Comparison of ENCODE assay signal across 31 cellular contexts in genomic region chr16:28318042-28318597, GRCh38. TPM values are rescaled to one million over a fixed set of nuclear protein-coding genes. Genes with fewer than 3 reads are reported as not detected.
DNase-seq lines count a peak whose midpoint lies in the region; ATAC-seq, FAIRE-seq and TF ChIP-seq lines count a peak whose summit lies in the region.
"Had no signal": no experiment of that assay in that cellular context is flagged by ENCODE, and none has a peak within 500 bp of the region (broad histone marks: within the 10 kb centered on the region; RNA-seq: fewer than 3 reads in every experiment).

No MANE protein-coding gene starts in this region.

- no peak for ATAC-seq in K562
- no peak for ATAC-seq in lower lobe of right lung

- no peak for TF ChIP-seq RAD21 in K562 (CRISPR knock-in tag; conservative IDR thresholded peaks at IDR 0.05 in 1 of 2, IDR thresholded peaks at IDR 0.05 in 1 of 2)

- in situ Hi-C loops in K562 (cut with MboI): no loop called here

- H3K4me1 ChIP-seq in K562 (replicated peaks in 1 of 2; ENCODE audit: control insufficient read depth in 2 of 2, insufficient read depth in 2 of 2, low read length in 2 of 2): peaks cover 0 to 30% of the 10 kb centered on the region in 2 experiments; a peak in 2 of 5 replicates
- H3K4me1 ChIP-seq in lower lobe of right lung: no peaks in the 10 kb centered on the region
- H3K4me1 ChIP-seq: BE2C, stomach, thyroid gland had no signal

- H3K79me2 ChIP-seq in K562 (ENCODE audit: control insufficient read depth, insufficient read depth, low read length): no peaks in the 10 kb centered on the region

- no peak for DNase-seq in activated naive CD8-positive, alpha-beta T cell treated with anti-CD3 and anti-CD28 coated beads for 36 hours
- DNase-seq in K562 (ENCODE audit: extremely low read depth in 1 of 4, low spot score in 3 of 4) (no peak), lower lobe of right lung (peak; percentile 10), NCI-H1417 (lab: John Stamatoyannopoulos, UW) (no peak), OCI-M2 (lab: John Stamatoyannopoulos, UW; ENCODE audit: unreplicated experiment) (no peak), GDM1 (lab: John Stamatoyannopoulos, UW) (no peak)
- DNase-seq: activated CD8-positive, alpha-beta memory T cell treated with anti-CD3 and anti-CD28 coated beads, Interleukin-2, amount 50 U/mL, for 48 hours; BE2C; cortex of kidney; DMS53; effector memory CD4-positive, alpha-beta T cell; Kasumi-1; left ventricle myocardium superior; NCI-H1417 treated with DMSO at 0.1 percent for 48 hours; NCI-H2081; NCI-H2227 treated with DMSO at 0.1 percent for 48 hours; NCI-H526 treated with DMSO at 0.1 percent for 48 hours; occipital lobe; sigmoid colon; stimulated activated CD4-positive, alpha-beta T cell treated with anti-CD3 and anti-CD28 coated beads, Interleukin-12 subunit alpha, Interleukin-12 subunit beta, amount 100 ng/mL, for 4 hours; stimulated activated CD4-positive, alpha-beta T cell treated with anti-CD3 and anti-CD28 coated beads, Interleukin-2, amount 100 ng/mL, for 48 hours; stomach; thyroid gland; WERI-Rb-1 had no signal

- TF ChIP-seq CTCF in K562 (IDR thresholded peaks at IDR 0.05 in 2 of 3, conservative IDR thresholded peaks at IDR 0.05 in 1 of 3; ENCODE audit: insufficient read depth in 2 of 3, low read depth in 1 of 3, low read length in 3 of 3) (no peak), lower lobe of right lung (IDR thresholded peaks at IDR 0.05) (no peak)

- no peaks in the 10 kb centered on the region for H3K9me1 ChIP-seq in K562 (ENCODE audit: control insufficient read depth, insufficient read depth, low read length)

- CTCF ChIA-PET in K562 (lab: Yijun Ruan, JAX; ENCODE audit: low intra/inter-chr PET ratio): interaction anchor here (0.9 to 3.6 kb wide), 3 partner anchors 41 to 231 kb away, joined by 3 to 38 read pairs (median 4); no protein-coding TSS in a partner anchor

- H3K27ac ChIP-seq in K562 (ENCODE audit: extremely low read depth, low read depth, low read length) (no peak overlapping the region), lower lobe of right lung (no peak overlapping the region)
- H3K27ac ChIP-seq: cardiac muscle cell, sigmoid colon, stomach, thyroid gland, WERI-Rb-1 had no signal

- peak; percentile 40 for FAIRE-seq in K562 (lab: Jason Lieb, UNC)
- FAIRE-seq: islet of Langerhans had no signal

- peaks cover 0 to 21% of the 10 kb centered on the region in 2 experiments; a peak in 2 of 5 replicates for H3K27me3 ChIP-seq in K562 (ENCODE audit: control insufficient read depth in 2 of 2, insufficient read depth in 2 of 2, low read length in 2 of 2)
- no peaks in the 10 kb centered on the region for H3K27me3 ChIP-seq in lower lobe of right lung (ENCODE audit: low read depth)
- H3K27me3 ChIP-seq: BE2C, cardiac muscle cell, sigmoid colon, thyroid gland had no signal

- H3K27ac Mint-ChIP-seq in activated naive CD8-positive, alpha-beta T cell: peak overlapping the region; percentile 43
- H3K27ac Mint-ChIP-seq in activated naive CD8-positive, alpha-beta T cell treated with anti-CD3 and anti-CD28 coated beads for 36 hours: no peak overlapping the region
- H3K27ac Mint-ChIP-seq: activated T-helper 2 cell treated with anti-CD3 and anti-CD28 coated beads, Interferon-gamma antibody, Interleukin-2, Interleukin-4, amounts not matched to agents 10 μg/mL and 5 μg/mL and 100 μg/mL, durations not matched to agents 14 hours and 24 hours and 36 hours had no signal

- no peaks in the 10 kb centered on the region for H3K9me3 Mint-ChIP-seq in activated naive CD8-positive, alpha-beta T cell (ENCODE audit: low read depth)
- no peaks in the 10 kb centered on the region for H3K9me3 Mint-ChIP-seq in activated naive CD8-positive, alpha-beta T cell treated with anti-CD3 and anti-CD28 coated beads for 36 hours
- H3K9me3 Mint-ChIP-seq: activated naive CD4-positive, alpha-beta T cell treated with anti-CD3 and anti-CD28 coated beads, Interleukin-2, amount 50 U/mL, for 72 hours; activated T-helper 2 cell treated with anti-CD3 and anti-CD28 coated beads, Interferon-gamma antibody, Interleukin-2, Interleukin-4, amounts not matched to agents 10 μg/mL and 5 μg/mL and 100 μg/mL, durations not matched to agents 14 hours and 24 hours and 36 hours had no signal

- intact Hi-C loops in K562 (cut with micrococcal nuclease): no loop called here
- intact Hi-C loops in lower lobe of right lung (cut with DNase I): no loop called here

- peaks cover 7% of the 10 kb centered on the region for H4K20me1 ChIP-seq in K562 (replicated peaks; ENCODE audit: control insufficient read depth, insufficient read depth, low read length)

- TF ChIP-seq EP300 in K562 (IDR thresholded peaks at IDR 0.05; ENCODE audit: low read length): no peak

- POLR2A ChIA-PET in K562 (lab: Yijun Ruan, JAX): interaction anchor here (1.2 kb wide), 1 partner anchor 27 kb away, joined by 4 read pairs; no protein-coding TSS in a partner anchor

- no peaks in the 10 kb centered on the region for H3K36me3 Mint-ChIP-seq in activated naive CD8-positive, alpha-beta T cell
- H3K36me3 Mint-ChIP-seq in activated naive CD8-positive, alpha-beta T cell treated with anti-CD3 and anti-CD28 coated beads for 36 hours: peaks cover 5% of the 10 kb centered on the region
- H3K36me3 Mint-ChIP-seq: activated naive CD4-positive, alpha-beta T cell treated with anti-CD3 and anti-CD28 coated beads, Interleukin-2, amount 50 U/mL, for 72 hours had no signal

- H3K9ac ChIP-seq in K562 (ENCODE audit: insufficient read depth in 1 of 2, low read depth in 2 of 2, low read length in 2 of 2): no peak overlapping the region

- WGBS in K562 (ENCODE audit: insufficient coverage, low coverage, missing lambda C conversion rate): 2% methylated on average over 7 of the region's 7 CpGs

- no TSS peak for BruUV-seq in K562 (replicated peaks; lab: Mats Ljungman, UMichigan)

- no peak overlapping the region for H3K4me2 ChIP-seq in K562 (ENCODE audit: insufficient read depth, low read length)

- no peak for TF ChIP-seq POLR2A in K562 (conservative IDR thresholded peaks at IDR 0.05)

- H3K4me3 ChIP-seq in K562 (no peak overlapping the region), lower lobe of right lung (no peak overlapping the region)
- H3K4me3 ChIP-seq: cardiac muscle cell, sigmoid colon, stomach, thyroid gland had no signal

- H3K4me1 Mint-ChIP-seq in activated naive CD8-positive, alpha-beta T cell (ENCODE audit: low read depth): peaks cover 21% of the 10 kb centered on the region
- peaks cover 14% of the 10 kb centered on the region for H3K4me1 Mint-ChIP-seq in activated naive CD8-positive, alpha-beta T cell treated with anti-CD3 and anti-CD28 coated beads for 36 hours

- H2AFZ ChIP-seq in K562 (ENCODE audit: low read depth, low read length): no peak overlapping the region

- H3K36me3 ChIP-seq in K562 (ENCODE audit: control insufficient read depth, insufficient read depth, low read length) (no peaks in the 10 kb centered on the region), lower lobe of right lung (no peaks in the 10 kb centered on the region)
- H3K36me3 ChIP-seq: BE2C, cardiac muscle cell, sigmoid colon, stomach, thyroid gland had no signal

- no peaks in the 10 kb centered on the region for H3K9me3 ChIP-seq in K562 (replicated peaks; ENCODE audit: control insufficient read depth, insufficient read depth, low read depth, low read length)
- H3K9me3 ChIP-seq in lower lobe of right lung: no peaks in the 10 kb centered on the region
- H3K9me3 ChIP-seq: BE2C, sigmoid colon, stomach, thyroid gland had no signal

- H3K27me3 Mint-ChIP-seq in activated naive CD8-positive, alpha-beta T cell: no peaks in the 10 kb centered on the region
- H3K27me3 Mint-ChIP-seq in activated naive CD8-positive, alpha-beta T cell treated with anti-CD3 and anti-CD28 coated beads for 36 hours: no peaks in the 10 kb centered on the region

- H3K4me3 Mint-ChIP-seq in activated naive CD8-positive, alpha-beta T cell: no peak overlapping the region
- H3K4me3 Mint-ChIP-seq in activated naive CD8-positive, alpha-beta T cell treated with anti-CD3 and anti-CD28 coated beads for 36 hours: no peak overlapping the region

RNA-seq across cellular contexts. Expression of gene SBK1, which starts 25.8 kb away (rescaled TPM):
- total RNA-seq in activated naive CD8-positive, alpha-beta T cell treated with anti-CD3 and anti-CD28 coated beads for 36 hours: 1 to 10 TPM; 8.5 to 9.7 TPM
- total RNA-seq in K562 (2011; cell fraction: chromatin; rRNA removed; ENCODE audit: low replicate concordance): not detected in 2 replicates
- total RNA-seq in K562 (2011; cell fraction: nucleolus; rRNA removed): not detected in 2 replicates
- not detected in 2 replicates for total RNA-seq in K562 (2011; cell fraction: nucleoplasm; rRNA removed)
- 0.04 TPM in 1 of 2 replicates, not detected in the other for total RNA-seq in K562 (2014; rRNA removed)
- not detected in 2 replicates for total RNA-seq in K562 (2014; rRNA removed; fragmentation: Illumina TruSeq; extraction: Trizol)
- not detected in 2 replicates for total RNA-seq in K562 (2015; rRNA removed; fragmentation: Illumina TruSeq; extraction: Trizol)
- 0.07 TPM in 1 of 2 replicates, not detected in the other for total RNA-seq in K562 (2021)
- polyA plus RNA-seq in K562 (2011; rRNA removed): not detected in 2 replicates
- polyA plus RNA-seq in K562 (2011; cell fraction: cytosol; rRNA removed): 0.01 TPM in 1 of 2 replicates, not detected in the other
- polyA plus RNA-seq in K562 (2011; cell fraction: nucleus; rRNA removed): 0.03 TPM in 1 of 2 replicates, not detected in the other
- 0.04 TPM in 2 replicates for polyA plus RNA-seq in K562 (2012)
- polyA plus RNA-seq in K562 (2014; fragmentation: Illumina TruSeq; extraction: Trizol): 0.03 TPM in 1 of 2 replicates, not detected in the other
- not detected for polyA plus RNA-seq in K562 (2014; fragmentation: Nextera tagmentation; extraction: Ambion mirVana)
- 0.01 and 0.03 TPM in 2 replicates for polyA plus RNA-seq in K562 (2014; rRNA removed)
- not detected in 2 replicates for polyA minus RNA-seq in K562 (2011; rRNA and poly(A)+ RNA removed)
- not detected in 2 replicates for polyA minus RNA-seq in K562 (2011; cell fraction: cytosol; rRNA and poly(A)+ RNA removed)
- not detected in 2 replicates for polyA minus RNA-seq in K562 (2011; cell fraction: nucleus; rRNA and poly(A)+ RNA removed)
- 2.4 TPM for total RNA-seq in lower lobe of right lung
- total RNA-seq: mesenteric fat pad had no signal

RNA-seq across cellular contexts. Expression of gene NPIPB6, which starts 45.2 kb away (rescaled TPM):
- total RNA-seq in activated naive CD8-positive, alpha-beta T cell treated with anti-CD3 and anti-CD28 coated beads for 36 hours: not detected
- total RNA-seq in K562 (2011; cell fraction: chromatin; rRNA removed; ENCODE audit: low replicate concordance): 4.3 and 23.5 TPM in 2 replicates
- total RNA-seq in K562 (2011; cell fraction: nucleolus; rRNA removed): 1.3 TPM in 1 of 2 replicates, not detected in the other
- 6.6 and 11.0 TPM in 2 replicates for total RNA-seq in K562 (2011; cell fraction: nucleoplasm; rRNA removed)
- total RNA-seq in K562 (2014; rRNA removed) (not detected in 2 replicates), K562 (2014; rRNA removed; fragmentation: Illumina TruSeq; extraction: Trizol) (0.91 TPM in 1 of 2 replicates, not detected in the other), K562 (2015; rRNA removed; fragmentation: Illumina TruSeq; extraction: Trizol) (0.72 TPM in 1 of 2 replicates, not detected in the other), K562 (2021) (0.18 and 1.5 TPM in 2 replicates), lower lobe of right lung (not detected)
- polyA plus RNA-seq in K562 (2011; rRNA removed) (0.09 and 0.24 TPM in 2 replicates), K562 (2014; fragmentation: Illumina TruSeq; extraction: Trizol) (0.35 and 0.67 TPM in 2 replicates), K562 (2014; fragmentation: Nextera tagmentation; extraction: Ambion mirVana) (under 1 TPM; 0.03 TPM), K562 (2014; rRNA removed) (0.56 and 0.96 TPM in 2 replicates)
- 0.09 TPM in 1 of 2 replicates, not detected in the other for polyA plus RNA-seq in K562 (2011; cell fraction: cytosol; rRNA removed)
- 0.56 and 0.88 TPM in 2 replicates for polyA plus RNA-seq in K562 (2011; cell fraction: nucleus; rRNA removed)
- 0.16 and 0.58 TPM in 2 replicates for polyA plus RNA-seq in K562 (2012)
- polyA minus RNA-seq in K562 (2011; rRNA and poly(A)+ RNA removed): 0.91 TPM in 1 of 2 replicates, not detected in the other
- 0.86 TPM in 1 of 2 replicates, not detected in the other for polyA minus RNA-seq in K562 (2011; cell fraction: cytosol; rRNA and poly(A)+ RNA removed)
- 1.2 and 2.3 TPM in 2 replicates for polyA minus RNA-seq in K562 (2011; cell fraction: nucleus; rRNA and poly(A)+ RNA removed)
- total RNA-seq: occipital lobe, pulmonary artery endothelial cell had no signal
